In the genomic region with DNA sequence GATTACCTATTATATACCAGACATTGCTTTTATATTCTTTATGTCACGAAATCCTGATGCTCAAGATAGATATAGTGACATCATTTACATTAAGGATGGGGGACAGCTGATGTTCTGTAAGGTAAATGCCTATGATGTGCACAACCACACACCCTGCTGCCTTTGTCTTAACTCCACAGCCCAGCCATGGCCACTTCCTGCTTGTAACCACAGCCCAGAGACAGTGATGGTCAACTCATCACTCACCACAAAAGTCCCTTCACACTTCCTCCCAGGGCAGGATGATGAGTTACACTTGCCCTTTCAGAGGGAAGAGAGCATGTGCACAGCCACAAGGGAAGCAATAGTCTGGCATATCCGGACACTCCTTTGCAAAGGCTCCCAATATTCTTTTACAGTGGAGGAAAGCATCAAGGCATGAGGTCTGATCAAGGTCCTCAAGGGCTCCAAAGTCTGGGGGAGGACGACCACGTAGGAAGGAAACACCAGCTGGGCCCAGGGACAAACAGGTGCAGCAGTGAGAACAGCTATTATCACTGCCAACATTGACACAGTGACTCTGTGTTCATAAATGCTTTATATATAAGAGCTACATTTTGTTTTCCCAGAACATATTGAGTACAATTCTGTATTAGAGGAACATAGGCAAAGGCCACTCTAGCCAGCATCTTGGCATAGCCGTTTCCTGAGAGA, we compare ENCODE assay signal across 1 cellular context.
TF ChIP-seq lines count a peak whose summit lies in the region.

No MANE protein-coding gene starts in this region.

TF ChIP-seq in GM12878, 131 proteins besides CTCF, POLR2A, EP300 and RAD21 (continued from another document and continues in another):
- TF ChIP-seq, protein P1, sequence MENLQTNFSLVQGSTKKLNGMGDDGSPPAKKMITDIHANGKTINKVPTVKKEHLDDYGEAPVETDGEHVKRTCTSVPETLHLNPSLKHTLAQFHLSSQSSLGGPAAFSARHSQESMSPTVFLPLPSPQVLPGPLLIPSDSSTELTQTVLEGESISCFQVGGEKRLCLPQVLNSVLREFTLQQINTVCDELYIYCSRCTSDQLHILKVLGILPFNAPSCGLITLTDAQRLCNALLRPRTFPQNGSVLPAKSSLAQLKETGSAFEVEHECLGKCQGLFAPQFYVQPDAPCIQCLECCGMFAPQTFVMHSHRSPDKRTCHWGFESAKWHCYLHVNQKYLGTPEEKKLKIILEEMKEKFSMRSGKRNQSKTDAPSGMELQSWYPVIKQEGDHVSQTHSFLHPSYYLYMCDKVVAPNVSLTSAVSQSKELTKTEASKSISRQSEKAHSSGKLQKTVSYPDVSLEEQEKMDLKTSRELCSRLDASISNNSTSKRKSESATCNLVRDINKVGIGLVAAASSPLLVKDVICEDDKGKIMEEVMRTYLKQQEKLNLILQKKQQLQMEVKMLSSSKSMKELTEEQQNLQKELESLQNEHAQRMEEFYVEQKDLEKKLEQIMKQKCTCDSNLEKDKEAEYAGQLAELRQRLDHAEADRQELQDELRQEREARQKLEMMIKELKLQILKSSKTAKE (IDR thresholded peaks at IDR 0.05; ENCODE audit: low read depth, poor library complexity, severe bottlenecking) = peak; percentile 83
- TF ChIP-seq PAX5 (IDR thresholded peaks at IDR 0.05; ENCODE audit: borderline replicate concordance, low read depth, low read length) (peak; percentile 64; the same call in 1 of the 2 replicates), FOXM1 (IDR thresholded peaks at IDR 0.05; ENCODE audit: low read depth, low read length) (peak; percentile 84; the same call in 1 of the 2 replicates), TAF1 (IDR thresholded peaks at IDR 0.05; ENCODE audit: borderline replicate concordance, low read depth, low read length) (no peak), SPI1 (IDR thresholded peaks at IDR 0.05; ENCODE audit: borderline replicate concordance, insufficient read depth, low read depth, low read length) (peak; percentile 92), LARP7 (IDR thresholded peaks at IDR 0.05) (no peak), ATF7 (IDR thresholded peaks at IDR 0.05; ENCODE audit: low read depth) (peak; percentile 96), DPF2 (IDR thresholded peaks at IDR 0.05) (peak; percentile 91), CHD4 (IDR thresholded peaks at IDR 0.05) (no peak), ESRRA (IDR thresholded peaks at IDR 0.05; ENCODE audit: low read length) (no peak), JUND (IDR thresholded peaks at IDR 0.05; ENCODE audit: low read depth, low read length) (no peak), RELA (IDR thresholded peaks at IDR 0.05; ENCODE audit: borderline replicate concordance, partially characterized antibody) (no peak), MEF2B (IDR thresholded peaks at IDR 0.05; ENCODE audit: partially characterized antibody, poor library complexity, severe bottlenecking) (peak; percentile 39), SMC3 (IDR thresholded peaks at IDR 0.05; ENCODE audit: borderline replicate concordance, low read length) (no peak; the same call in 1 of the 2 replicates), RCOR1 (conservative IDR thresholded peaks at IDR 0.05; ENCODE audit: low read depth, low read length) (no peak), IKZF1 (conservative IDR thresholded peaks at IDR 0.05) (peak; percentile 98), RUNX3 (IDR thresholded peaks at IDR 0.05; ENCODE audit: low read length) (peak; percentile 100), SMAD1 (IDR thresholded peaks at IDR 0.05; ENCODE audit: low read depth, partially characterized antibody) (no peak), NR2C2 (IDR thresholded peaks at IDR 0.05; ENCODE audit: borderline replicate concordance, control insufficient read depth, insufficient read length, low read depth) (no peak), BACH1 (IDR thresholded peaks at IDR 0.05; ENCODE audit: borderline replicate concordance) (peak; percentile 39; the same call in 1 of the 2 replicates), KDM1A (IDR thresholded peaks at IDR 0.05; ENCODE audit: borderline replicate concordance) (no peak), KAT2A (conservative IDR thresholded peaks at IDR 0.05; ENCODE audit: control insufficient read depth, low read depth, low read length) (no peak), NFXL1 (IDR thresholded peaks at IDR 0.05; ENCODE audit: borderline replicate concordance) (no peak), ZNF217 (IDR thresholded peaks at IDR 0.05) (no peak), CBX3 (IDR thresholded peaks at IDR 0.05; ENCODE audit: borderline replicate concordance, low read depth) (no peak), NFYA (IDR thresholded peaks at IDR 0.05; ENCODE audit: borderline replicate concordance, low read depth, low read length) (no peak), EGR1 (IDR thresholded peaks at IDR 0.05; ENCODE audit: borderline replicate concordance in 1 of 2, low read depth in 2 of 2, low read length in 2 of 2) (no peak), GATAD2B (conservative IDR thresholded peaks at IDR 0.05; ENCODE audit: low read depth) (peak; percentile 86), SMARCA5 (IDR thresholded peaks at IDR 0.05) (no peak), ZNF384 (IDR thresholded peaks at IDR 0.05; ENCODE audit: borderline replicate concordance, low read depth, low read length) (no peak), ZNF274 (IDR thresholded peaks at IDR 0.05; ENCODE audit: insufficient read depth, insufficient read length) (no peak), POU2F2 (IDR thresholded peaks at IDR 0.05; ENCODE audit: borderline replicate concordance, low read depth, low read length) (peak; percentile 31; the same call in 1 of the 3 replicates), MTA3 (IDR thresholded peaks at IDR 0.05; ENCODE audit: borderline replicate concordance, low read length) (peak; percentile 64; the same call in 1 of the 2 replicates), ZZZ3 (IDR thresholded peaks at IDR 0.05; ENCODE audit: control insufficient read depth, insufficient read length, low read depth) (no peak)
- TF ChIP-seq, protein P2, sequence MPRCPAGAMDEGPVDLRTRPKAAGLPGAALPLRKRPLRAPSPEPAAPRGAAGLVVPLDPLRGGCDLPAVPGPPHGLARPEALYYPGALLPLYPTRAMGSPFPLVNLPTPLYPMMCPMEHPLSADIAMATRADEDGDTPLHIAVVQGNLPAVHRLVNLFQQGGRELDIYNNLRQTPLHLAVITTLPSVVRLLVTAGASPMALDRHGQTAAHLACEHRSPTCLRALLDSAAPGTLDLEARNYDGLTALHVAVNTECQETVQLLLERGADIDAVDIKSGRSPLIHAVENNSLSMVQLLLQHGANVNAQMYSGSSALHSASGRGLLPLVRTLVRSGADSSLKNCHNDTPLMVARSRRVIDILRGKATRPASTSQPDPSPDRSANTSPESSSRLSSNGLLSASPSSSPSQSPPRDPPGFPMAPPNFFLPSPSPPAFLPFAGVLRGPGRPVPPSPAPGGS (IDR thresholded peaks at IDR 0.05; ENCODE audit: borderline replicate concordance, insufficient read depth, low read depth, low read length, poor library complexity, severe bottlenecking) = peak; percentile 81
- TF ChIP-seq, protein P3, sequence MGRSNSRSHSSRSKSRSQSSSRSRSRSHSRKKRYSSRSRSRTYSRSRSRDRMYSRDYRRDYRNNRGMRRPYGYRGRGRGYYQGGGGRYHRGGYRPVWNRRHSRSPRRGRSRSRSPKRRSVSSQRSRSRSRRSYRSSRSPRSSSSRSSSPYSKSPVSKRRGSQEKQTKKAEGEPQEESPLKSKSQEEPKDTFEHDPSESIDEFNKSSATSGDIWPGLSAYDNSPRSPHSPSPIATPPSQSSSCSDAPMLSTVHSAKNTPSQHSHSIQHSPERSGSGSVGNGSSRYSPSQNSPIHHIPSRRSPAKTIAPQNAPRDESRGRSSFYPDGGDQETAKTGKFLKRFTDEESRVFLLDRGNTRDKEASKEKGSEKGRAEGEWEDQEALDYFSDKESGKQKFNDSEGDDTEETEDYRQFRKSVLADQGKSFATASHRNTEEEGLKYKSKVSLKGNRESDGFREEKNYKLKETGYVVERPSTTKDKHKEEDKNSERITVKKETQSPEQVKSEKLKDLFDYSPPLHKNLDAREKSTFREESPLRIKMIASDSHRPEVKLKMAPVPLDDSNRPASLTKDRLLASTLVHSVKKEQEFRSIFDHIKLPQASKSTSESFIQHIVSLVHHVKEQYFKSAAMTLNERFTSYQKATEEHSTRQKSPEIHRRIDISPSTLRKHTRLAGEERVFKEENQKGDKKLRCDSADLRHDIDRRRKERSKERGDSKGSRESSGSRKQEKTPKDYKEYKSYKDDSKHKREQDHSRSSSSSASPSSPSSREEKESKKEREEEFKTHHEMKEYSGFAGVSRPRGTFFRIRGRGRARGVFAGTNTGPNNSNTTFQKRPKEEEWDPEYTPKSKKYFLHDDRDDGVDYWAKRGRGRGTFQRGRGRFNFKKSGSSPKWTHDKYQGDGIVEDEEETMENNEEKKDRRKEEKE (IDR thresholded peaks at IDR 0.05) = no peak
- TF ChIP-seq, protein P4, sequence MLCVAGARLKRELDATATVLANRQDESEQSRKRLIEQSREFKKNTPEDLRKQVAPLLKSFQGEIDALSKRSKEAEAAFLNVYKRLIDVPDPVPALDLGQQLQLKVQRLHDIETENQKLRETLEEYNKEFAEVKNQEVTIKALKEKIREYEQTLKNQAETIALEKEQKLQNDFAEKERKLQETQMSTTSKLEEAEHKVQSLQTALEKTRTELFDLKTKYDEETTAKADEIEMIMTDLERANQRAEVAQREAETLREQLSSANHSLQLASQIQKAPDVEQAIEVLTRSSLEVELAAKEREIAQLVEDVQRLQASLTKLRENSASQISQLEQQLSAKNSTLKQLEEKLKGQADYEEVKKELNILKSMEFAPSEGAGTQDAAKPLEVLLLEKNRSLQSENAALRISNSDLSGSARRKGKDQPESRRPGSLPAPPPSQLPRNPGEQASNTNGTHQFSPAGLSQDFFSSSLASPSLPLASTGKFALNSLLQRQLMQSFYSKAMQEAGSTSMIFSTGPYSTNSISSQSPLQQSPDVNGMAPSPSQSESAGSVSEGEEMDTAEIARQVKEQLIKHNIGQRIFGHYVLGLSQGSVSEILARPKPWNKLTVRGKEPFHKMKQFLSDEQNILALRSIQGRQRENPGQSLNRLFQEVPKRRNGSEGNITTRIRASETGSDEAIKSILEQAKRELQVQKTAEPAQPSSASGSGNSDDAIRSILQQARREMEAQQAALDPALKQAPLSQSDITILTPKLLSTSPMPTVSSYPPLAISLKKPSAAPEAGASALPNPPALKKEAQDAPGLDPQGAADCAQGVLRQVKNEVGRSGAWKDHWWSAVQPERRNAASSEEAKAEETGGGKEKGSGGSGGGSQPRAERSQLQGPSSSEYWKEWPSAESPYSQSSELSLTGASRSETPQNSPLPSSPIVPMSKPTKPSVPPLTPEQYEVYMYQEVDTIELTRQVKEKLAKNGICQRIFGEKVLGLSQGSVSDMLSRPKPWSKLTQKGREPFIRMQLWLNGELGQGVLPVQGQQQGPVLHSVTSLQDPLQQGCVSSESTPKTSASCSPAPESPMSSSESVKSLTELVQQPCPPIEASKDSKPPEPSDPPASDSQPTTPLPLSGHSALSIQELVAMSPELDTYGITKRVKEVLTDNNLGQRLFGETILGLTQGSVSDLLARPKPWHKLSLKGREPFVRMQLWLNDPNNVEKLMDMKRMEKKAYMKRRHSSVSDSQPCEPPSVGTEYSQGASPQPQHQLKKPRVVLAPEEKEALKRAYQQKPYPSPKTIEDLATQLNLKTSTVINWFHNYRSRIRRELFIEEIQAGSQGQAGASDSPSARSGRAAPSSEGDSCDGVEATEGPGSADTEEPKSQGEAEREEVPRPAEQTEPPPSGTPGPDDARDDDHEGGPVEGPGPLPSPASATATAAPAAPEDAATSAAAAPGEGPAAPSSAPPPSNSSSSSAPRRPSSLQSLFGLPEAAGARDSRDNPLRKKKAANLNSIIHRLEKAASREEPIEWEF (IDR thresholded peaks at IDR 0.05; ENCODE audit: insufficient replicate concordance, low read depth, low read length) = no peak
- TF ChIP-seq, protein P5, sequence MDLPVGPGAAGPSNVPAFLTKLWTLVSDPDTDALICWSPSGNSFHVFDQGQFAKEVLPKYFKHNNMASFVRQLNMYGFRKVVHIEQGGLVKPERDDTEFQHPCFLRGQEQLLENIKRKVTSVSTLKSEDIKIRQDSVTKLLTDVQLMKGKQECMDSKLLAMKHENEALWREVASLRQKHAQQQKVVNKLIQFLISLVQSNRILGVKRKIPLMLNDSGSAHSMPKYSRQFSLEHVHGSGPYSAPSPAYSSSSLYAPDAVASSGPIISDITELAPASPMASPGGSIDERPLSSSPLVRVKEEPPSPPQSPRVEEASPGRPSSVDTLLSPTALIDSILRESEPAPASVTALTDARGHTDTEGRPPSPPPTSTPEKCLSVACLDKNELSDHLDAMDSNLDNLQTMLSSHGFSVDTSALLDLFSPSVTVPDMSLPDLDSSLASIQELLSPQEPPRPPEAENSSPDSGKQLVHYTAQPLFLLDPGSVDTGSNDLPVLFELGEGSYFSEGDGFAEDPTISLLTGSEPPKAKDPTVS (IDR thresholded peaks at IDR 0.05; ENCODE audit: low read depth, low read length) = no peak
- TF ChIP-seq, protein P6, sequence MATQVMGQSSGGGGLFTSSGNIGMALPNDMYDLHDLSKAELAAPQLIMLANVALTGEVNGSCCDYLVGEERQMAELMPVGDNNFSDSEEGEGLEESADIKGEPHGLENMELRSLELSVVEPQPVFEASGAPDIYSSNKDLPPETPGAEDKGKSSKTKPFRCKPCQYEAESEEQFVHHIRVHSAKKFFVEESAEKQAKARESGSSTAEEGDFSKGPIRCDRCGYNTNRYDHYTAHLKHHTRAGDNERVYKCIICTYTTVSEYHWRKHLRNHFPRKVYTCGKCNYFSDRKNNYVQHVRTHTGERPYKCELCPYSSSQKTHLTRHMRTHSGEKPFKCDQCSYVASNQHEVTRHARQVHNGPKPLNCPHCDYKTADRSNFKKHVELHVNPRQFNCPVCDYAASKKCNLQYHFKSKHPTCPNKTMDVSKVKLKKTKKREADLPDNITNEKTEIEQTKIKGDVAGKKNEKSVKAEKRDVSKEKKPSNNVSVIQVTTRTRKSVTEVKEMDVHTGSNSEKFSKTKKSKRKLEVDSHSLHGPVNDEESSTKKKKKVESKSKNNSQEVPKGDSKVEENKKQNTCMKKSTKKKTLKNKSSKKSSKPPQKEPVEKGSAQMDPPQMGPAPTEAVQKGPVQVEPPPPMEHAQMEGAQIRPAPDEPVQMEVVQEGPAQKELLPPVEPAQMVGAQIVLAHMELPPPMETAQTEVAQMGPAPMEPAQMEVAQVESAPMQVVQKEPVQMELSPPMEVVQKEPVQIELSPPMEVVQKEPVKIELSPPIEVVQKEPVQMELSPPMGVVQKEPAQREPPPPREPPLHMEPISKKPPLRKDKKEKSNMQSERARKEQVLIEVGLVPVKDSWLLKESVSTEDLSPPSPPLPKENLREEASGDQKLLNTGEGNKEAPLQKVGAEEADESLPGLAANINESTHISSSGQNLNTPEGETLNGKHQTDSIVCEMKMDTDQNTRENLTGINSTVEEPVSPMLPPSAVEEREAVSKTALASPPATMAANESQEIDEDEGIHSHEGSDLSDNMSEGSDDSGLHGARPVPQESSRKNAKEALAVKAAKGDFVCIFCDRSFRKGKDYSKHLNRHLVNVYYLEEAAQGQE (IDR thresholded peaks at IDR 0.05; ENCODE audit: low read depth, low read length) = no peak
- TF ChIP-seq, protein P7, sequence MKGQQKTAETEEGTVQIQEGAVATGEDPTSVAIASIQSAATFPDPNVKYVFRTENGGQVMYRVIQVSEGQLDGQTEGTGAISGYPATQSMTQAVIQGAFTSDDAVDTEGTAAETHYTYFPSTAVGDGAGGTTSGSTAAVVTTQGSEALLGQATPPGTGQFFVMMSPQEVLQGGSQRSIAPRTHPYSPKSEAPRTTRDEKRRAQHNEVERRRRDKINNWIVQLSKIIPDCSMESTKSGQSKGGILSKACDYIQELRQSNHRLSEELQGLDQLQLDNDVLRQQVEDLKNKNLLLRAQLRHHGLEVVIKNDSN (IDR thresholded peaks at IDR 0.05; ENCODE audit: borderline replicate concordance, extremely low read length, insufficient read depth, low read depth, low read length) = no peak
- TF ChIP-seq, protein P8, sequence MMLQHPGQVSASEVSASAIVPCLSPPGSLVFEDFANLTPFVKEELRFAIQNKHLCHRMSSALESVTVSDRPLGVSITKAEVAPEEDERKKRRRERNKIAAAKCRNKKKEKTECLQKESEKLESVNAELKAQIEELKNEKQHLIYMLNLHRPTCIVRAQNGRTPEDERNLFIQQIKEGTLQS (IDR thresholded peaks at IDR 0.05; ENCODE audit: borderline replicate concordance, extremely low read depth, low read depth, low read length) = no peak
